Comparison of ENCODE assay signal across 27 cellular contexts in genomic region chr7:47145326-47145725, GRCh38.
"Had no signal": no experiment of that assay in that cellular context is flagged by ENCODE, and none has a peak within 500 bp of the region (broad histone marks: within the 10 kb centered on the region; RNA-seq: fewer than 3 reads in every experiment).

No MANE protein-coding gene starts in this region.

- H3K27ac ChIP-seq: adrenal gland, body of pancreas, esophagus squamous epithelium, gastrocnemius medialis, left lung, lower lobe of right lung, sigmoid colon, tibial nerve had no signal

- H3K4me3 ChIP-seq: adrenal gland, body of pancreas, esophagus squamous epithelium, gastrocnemius medialis, left lung, lower lobe of right lung, sigmoid colon, smooth muscle cell, tibial nerve had no signal

- H3K27me3 ChIP-seq: adrenal gland, body of pancreas, esophagus squamous epithelium, gastrocnemius medialis, left lung, sigmoid colon, tibial nerve had no signal

- H3K4me1 ChIP-seq: adrenal gland, esophagus squamous epithelium, gastrocnemius medialis had no signal

- ATAC-seq: body of pancreas, gastrocnemius medialis, left lung, lower lobe of right lung had no signal

- FAIRE-seq: colon, islet of Langerhans had no signal

- H3K36me3 ChIP-seq: adrenal gland, esophagus squamous epithelium, gastrocnemius medialis, left lung, lower lobe of right lung, sigmoid colon, tibial nerve had no signal

- DNase-seq: activated CD4-positive, alpha-beta memory T cell treated with anti-CD3 and anti-CD28 coated beads for 36 hours; activated CD4-positive, alpha-beta T cell treated with anti-CD3 and anti-CD28 coated beads, Interleukin-2, amount 10 ng/mL, durations not matched to agents 24 days and 14 days; activated CD4-positive, CD25-positive, alpha-beta regulatory T cell treated with anti-CD3 and anti-CD28 coated beads, Interleukin-2, amount 50 U/mL, for 72 hours; activated CD8-positive, alpha-beta memory T cell treated with anti-CD3 and anti-CD28 coated beads, Interleukin-2, amount 50 U/mL, for 4 hours; activated effector memory CD4-positive, alpha-beta T cell treated with anti-CD3 and anti-CD28 coated beads, Interleukin-2, amount 50 U/mL, for 16 hours; activated naive CD4-positive, alpha-beta T cell treated with anti-CD3 and anti-CD28 coated beads for 36 hours; activated naive CD8-positive, alpha-beta T cell treated with anti-CD3 and anti-CD28 coated beads for 36 hours; activated T-cell treated with anti-CD3 and anti-CD28 coated beads, Interleukin-2, amount 50 U/mL, for 1 hour; adrenal gland; aorta; body of pancreas; dermis blood vessel endothelial cell; effector CD4-positive, alpha-beta T cell; esophagus squamous epithelium; gastrocnemius medialis; glutamatergic neuron; left lung; lower lobe of right lung; posterior cingulate gyrus; sigmoid colon; stimulated activated CD4-positive, alpha-beta T cell treated with anti-CD3 and anti-CD28 coated beads, Interleukin-1b, Interleukin-23, amount 100 ng/mL, for 48 hours; stimulated activated naive CD4-positive, alpha-beta T cell; T-helper 2 cell had no signal

- H3K9me3 ChIP-seq: adrenal gland, body of pancreas, esophagus squamous epithelium, gastrocnemius medialis, left lung, lower lobe of right lung, sigmoid colon, tibial nerve had no signal
